In the genomic region with DNA sequence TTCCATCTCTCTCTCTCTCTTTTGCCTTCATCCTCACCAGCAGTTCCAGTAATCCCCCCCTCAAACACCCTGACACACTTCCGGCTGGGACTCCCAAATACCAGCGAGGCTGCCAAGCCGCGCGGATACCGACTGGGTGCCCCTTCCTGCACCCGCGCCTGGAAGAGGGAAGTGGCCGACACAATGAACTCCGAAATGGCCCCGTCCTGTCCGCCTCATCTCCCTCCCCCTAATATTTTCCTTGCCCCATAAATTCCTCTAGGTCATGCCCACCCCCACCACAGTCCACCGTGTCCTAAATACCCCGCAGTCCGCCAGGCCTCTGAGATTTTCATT, we compare ENCODE assay signal across 11 cellular contexts. TPM values are rescaled to one million over a fixed set of nuclear protein-coding genes. Genes with fewer than 3 reads are reported as not detected.
DNase-seq lines count a peak whose midpoint lies in the region; ATAC-seq and TF ChIP-seq lines count a peak whose summit lies in the region.
"Had no signal": no experiment of that assay in that cellular context is flagged by ENCODE, and none has a peak within 500 bp of the region (broad histone marks: within the 10 kb centered on the region; RNA-seq: fewer than 3 reads in every experiment).

No MANE protein-coding gene starts in this region.

- H3K79me2 ChIP-seq in SK-N-SH (ENCODE audit: insufficient read depth) (no peaks in the 10 kb centered on the region), smooth muscle cell (ENCODE audit: low read depth) (peaks cover 100% of the 10 kb centered on the region)

- TF ChIP-seq EP300 in SK-N-SH (IDR thresholded peaks at IDR 0.05; ENCODE audit: borderline replicate concordance in 1 of 2, low read depth in 1 of 2, low read length in 1 of 2): no peak

- H3K27ac ChIP-seq in SK-N-SH (ENCODE audit: low read depth in 2 of 2, low read length in 1 of 2) (no peak overlapping the region), smooth muscle cell (ENCODE audit: low read depth) (peak overlapping the region; percentile 95)

- CTCF ChIA-PET in SK-N-SH (lab: Yijun Ruan, JAX): interaction anchor here (0.9 to 12.1 kb wide), 3 partner anchors 7 to 32 kb away, joined by 3 to 205 read pairs (median 27); partner anchors contain the start of genes HOXA10 and HOXA3

- H3K9me2 ChIP-seq in SK-N-SH: no peaks in the 10 kb centered on the region

- H3K9ac ChIP-seq in SK-N-SH (no peak overlapping the region), smooth muscle cell (ENCODE audit: low read depth) (peak overlapping the region; percentile 88)

- H3K4me3 ChIP-seq in SK-N-SH (ENCODE audit: low read depth in 2 of 2, low read length in 1 of 2) (no peak overlapping the region), smooth muscle cell (peak overlapping the region; percentile 67)

- H3K4me1 ChIP-seq in SK-N-SH (ENCODE audit: control insufficient read depth in 1 of 2, insufficient read depth in 2 of 2, low read depth in 1 of 2, low read length in 1 of 2): no peaks in the 10 kb centered on the region; a peak in 1 of 4 replicates
- H3K4me1 ChIP-seq in smooth muscle cell (ENCODE audit: low read depth): no peaks in the 10 kb centered on the region

- no peak for TF ChIP-seq RAD21 in SK-N-SH (IDR thresholded peaks at IDR 0.05; ENCODE audit: low read length)

- H3K36me3 ChIP-seq in SK-N-SH (replicated peaks in 1 of 2; ENCODE audit: control insufficient read depth in 1 of 2, insufficient read depth in 2 of 2, low read length in 1 of 2) (no peaks in the 10 kb centered on the region), smooth muscle cell (ENCODE audit: low read depth) (no peaks in the 10 kb centered on the region)

- TF ChIP-seq CTCF in SK-N-SH (IDR thresholded peaks at IDR 0.05) (no peak), smooth muscle cell (IDR thresholded peaks at IDR 0.05; ENCODE audit: borderline replicate concordance, insufficient read depth, poor library complexity, severe bottlenecking) (no peak)

- no peak overlapping the region for H2AFZ ChIP-seq in SK-N-SH (ENCODE audit: low read depth)
- no peak overlapping the region for H2AFZ ChIP-seq in smooth muscle cell (ENCODE audit: low read depth)

- no peak for ATAC-seq in SK-N-SH treated with all-trans-retinoic acid at 6 μM for 48 hours
- no peak for ATAC-seq in GM18907 (IDR thresholded peaks at IDR 0.05; ENCODE audit: unreplicated experiment)

- POLR2A ChIA-PET in SK-N-SH (lab: Yijun Ruan, JAX): no interaction called here

- DNase-seq in SK-N-SH: peak; percentile 45
- DNase-seq in NCI-H1694 treated with DMSO at 0.1 percent for 48 hours (lab: John Stamatoyannopoulos, UW): peak; percentile 52
- peak; percentile 84 for DNase-seq in glomerular visceral epithelial cell (ENCODE audit: extremely low spot score)
- DNase-seq in smooth muscle cell (lab: John Stamatoyannopoulos, UW; ENCODE audit: unreplicated experiment): no peak
- no peak for DNase-seq in 8988T
- DNase-seq in stimulated activated CD4-positive, alpha-beta T cell treated with anti-CD3 and anti-CD28 coated beads, Interleukin-1b, Interleukin-23, amount 100 ng/mL, for 48 hours: no peak
- DNase-seq: activated CD4-positive, alpha-beta T cell treated with anti-CD3 and anti-CD28 coated beads for 4 hours; NCI-H524 treated with DMSO at 0.1 percent for 48 hours had no signal

- H3K27me3 ChIP-seq in SK-N-SH (ENCODE audit: insufficient read depth) (peaks cover 100% of the 10 kb centered on the region), smooth muscle cell (ENCODE audit: low read depth) (peaks cover 54% of the 10 kb centered on the region)

- no peaks in the 10 kb centered on the region for H3K9me3 ChIP-seq in SK-N-SH
- no peaks in the 10 kb centered on the region for H3K9me3 ChIP-seq in smooth muscle cell (replicated peaks; ENCODE audit: low read depth)

- H4K20me1 ChIP-seq in SK-N-SH (ENCODE audit: insufficient read depth): peaks cover 13% of the 10 kb centered on the region
- peaks cover 22% of the 10 kb centered on the region for H4K20me1 ChIP-seq in smooth muscle cell (ENCODE audit: low read depth)

- 28% methylated on average over 15 of the region's 15 CpGs for WGBS in SK-N-SH (ENCODE audit: low lambda C conversion rate)
- WGBS in smooth muscle cell (ENCODE audit: low lambda C conversion rate): 5% methylated on average over 15 of the region's 15 CpGs

- peaks cover 20% of the 10 kb centered on the region for H3F3A ChIP-seq in SK-N-SH (replicated peaks; ENCODE audit: insufficient read depth)
- H3F3A ChIP-seq in smooth muscle cell (ENCODE audit: low read depth): peaks cover 7% of the 10 kb centered on the region

- H3K4me2 ChIP-seq in SK-N-SH (no peak overlapping the region), smooth muscle cell (peak overlapping the region; percentile 89)

TF ChIP-seq in SK-N-SH, 30 proteins besides CTCF, POLR2A, EP300 and RAD21:
- TF ChIP-seq ELF1 (IDR thresholded peaks at IDR 0.05): no peak
- peak; percentile 82; the same call in 1 of the 2 replicates for TF ChIP-seq EZH2phosphoT487 (IDR thresholded peaks at IDR 0.05; ENCODE audit: borderline replicate concordance, low read depth)
- no peak for TF ChIP-seq GABPA (IDR thresholded peaks at IDR 0.05; ENCODE audit: low read depth)

TF ChIP-seq in SK-N-SH treated with all-trans-retinoic acid at 6 μM for 48 hours, 23 proteins besides CTCF, POLR2A, EP300 and RAD21:
- TF ChIP-seq RARB (CRISPR knock-in tag; IDR thresholded peaks at IDR 0.05) (no peak), ARNTL (CRISPR knock-in tag; IDR thresholded peaks at IDR 0.05; ENCODE audit: borderline replicate concordance, low read depth) (no peak), ZNF70 (CRISPR knock-in tag; IDR thresholded peaks at IDR 0.05) (no peak)

RNA-seq across cellular contexts. Expression of gene HOXA9, which starts 1.8 kb away (rescaled TPM):
- polyA plus RNA-seq in SK-N-SH (2012; rRNA removed) (not detected in 2 replicates), smooth muscle cell (12.6 and 19.2 TPM in 2 replicates)
- polyA plus RNA-seq in SK-N-SH (2012; cell fraction: cytosol; rRNA removed): not detected in 2 replicates
- not detected in 2 replicates for polyA plus RNA-seq in SK-N-SH (2012; cell fraction: nucleus; rRNA removed)
- 22.9 and 35.8 TPM in 2 replicates for total RNA-seq in smooth muscle cell
- polyA plus RNA-seq: neural cell had no signal

RNA-seq across cellular contexts. Expression of gene HOXA10, which starts 7.0 kb away (rescaled TPM):
- not detected in 2 replicates for polyA plus RNA-seq in SK-N-SH (2012; rRNA removed)
- not detected in 2 replicates for polyA plus RNA-seq in SK-N-SH (2012; cell fraction: cytosol; rRNA removed)
- not detected in 2 replicates for polyA plus RNA-seq in SK-N-SH (2012; cell fraction: nucleus; rRNA removed)
- 35.7 and 53.6 TPM in 2 replicates for total RNA-seq in smooth muscle cell
- 37.6 and 39.4 TPM in 2 replicates for polyA plus RNA-seq in smooth muscle cell
- polyA plus RNA-seq: neural cell had no signal

RNA-seq across cellular contexts. Expression of gene HOXA7, which starts 10.7 kb away (rescaled TPM):
- polyA plus RNA-seq in SK-N-SH (2012; rRNA removed) (not detected in 2 replicates), smooth muscle cell (1.2 and 1.6 TPM in 2 replicates)
- not detected in 2 replicates for polyA plus RNA-seq in SK-N-SH (2012; cell fraction: cytosol; rRNA removed)
- polyA plus RNA-seq in SK-N-SH (2012; cell fraction: nucleus; rRNA removed): not detected in 2 replicates
- total RNA-seq in smooth muscle cell: 0.72 TPM in 1 of 2 replicates, not detected in the other
- polyA plus RNA-seq: neural cell had no signal

RNA-seq across cellular contexts. Expression of gene HOXA3, which starts 14.8 kb away (rescaled TPM):
- 0.15 TPM in 1 of 2 replicates, not detected in the other for polyA plus RNA-seq in SK-N-SH (2012; rRNA removed)
- not detected in 2 replicates for polyA plus RNA-seq in SK-N-SH (2012; cell fraction: cytosol; rRNA removed)
- polyA plus RNA-seq in SK-N-SH (2012; cell fraction: nucleus; rRNA removed): not detected in 2 replicates
- total RNA-seq in smooth muscle cell: 0.13 TPM in 1 of 2 replicates, not detected in the other
- 0.31 and 0.83 TPM in 2 replicates for polyA plus RNA-seq in smooth muscle cell
- polyA plus RNA-seq: neural cell had no signal

RNA-seq across cellular contexts. Expression of gene HOXA11, which starts 17.9 kb away (rescaled TPM):
- polyA plus RNA-seq in SK-N-SH (2012; rRNA removed) (not detected in 2 replicates), smooth muscle cell (25.2 and 27.7 TPM in 2 replicates)
- polyA plus RNA-seq in SK-N-SH (2012; cell fraction: cytosol; rRNA removed): not detected in 2 replicates
- polyA plus RNA-seq in SK-N-SH (2012; cell fraction: nucleus; rRNA removed): not detected in 2 replicates
- 18.2 and 20.3 TPM in 2 replicates for total RNA-seq in smooth muscle cell
- polyA plus RNA-seq: neural cell had no signal

Comparison
In these comparisons a context has a peak if more than half of its experiments do, and no peak if none do; other contexts are left out.
1. DNase-seq: peak in SK-N-SH (single experiment), NCI-H1694 treated with DMSO at 0.1 percent for 48 hours (single experiment) and glomerular visceral epithelial cell (single experiment); none in smooth muscle cell (single experiment), 8988T (single experiment) and stimulated activated CD4-positive, alpha-beta T cell treated with anti-CD3 and anti-CD28 coated beads, Interleukin-1b, Interleukin-23, amount 100 ng/mL, for 48 hours (single experiment).
2. RNA of gene HOXA9, which starts 1.8 kb away (polyA plus RNA-seq): 12.6 to 19.2 TPM in smooth muscle cell; not detected in SK-N-SH; every median in the first group is over 10 times any median in the second.
3. RNA of gene HOXA10, which starts 7.0 kb away (polyA plus RNA-seq): 37.6 to 39.4 TPM in smooth muscle cell; not detected in SK-N-SH; every median in the first group is over 10 times any median in the second.